Comparison of ENCODE assay signal across 1 cellular context in genomic region chr19:7395793-7396192, GRCh38.
TF ChIP-seq lines count a peak whose summit lies in the region.

No MANE protein-coding gene starts in this region.

TF ChIP-seq in H1, 55 proteins besides CTCF, POLR2A, EP300 and RAD21:
- TF ChIP-seq RNF2 (IDR thresholded peaks at IDR 0.05; ENCODE audit: borderline replicate concordance, low read depth, low read length, missing control alignments, poor library complexity, severe bottlenecking), result no peak
- TF ChIP-seq ASH2L (IDR thresholded peaks at IDR 0.05; ENCODE audit: low read length), result no peak
- no peak for TF ChIP-seq MAX (IDR thresholded peaks at IDR 0.05)
- no peak for TF ChIP-seq KDM1A (IDR thresholded peaks at IDR 0.05; ENCODE audit: borderline replicate concordance, low read length)
- TF ChIP-seq POLR2AphosphoS5 (IDR thresholded peaks at IDR 0.05; ENCODE audit: low read depth, low read length), result no peak
- TF ChIP-seq ATF2 (IDR thresholded peaks at IDR 0.05; ENCODE audit: low read length), result no peak
- TF ChIP-seq SIN3A (conservative IDR thresholded peaks at IDR 0.05 in 1 of 2, IDR thresholded peaks at IDR 0.05 in 1 of 2; ENCODE audit: low read depth in 1 of 2, low read length in 2 of 2), result no peak
- TF ChIP-seq NANOG (IDR thresholded peaks at IDR 0.05; ENCODE audit: insufficient read depth, low read depth, low read length, poor library complexity, severe bottlenecking), result no peak
- no peak for TF ChIP-seq CBX5 (IDR thresholded peaks at IDR 0.05; ENCODE audit: low read depth, low read length)
- no peak for TF ChIP-seq BCL11A (IDR thresholded peaks at IDR 0.05; ENCODE audit: low read depth in 2 of 2, low read length in 2 of 2)
- no peak for TF ChIP-seq TEAD4 (IDR thresholded peaks at IDR 0.05; ENCODE audit: low read depth, low read length)
- TF ChIP-seq SP1 (IDR thresholded peaks at IDR 0.05; ENCODE audit: low read depth, low read length), result no peak
- no peak for TF ChIP-seq E2F6 (IDR thresholded peaks at IDR 0.05)
